8 cellular contexts compared by ENCODE assay signal in genomic region chrX:18674788-18675735, GRCh38. TPM values are rescaled to one million over a fixed set of nuclear protein-coding genes. Genes with fewer than 3 reads are reported as not detected.
A peak's percentile ranks its signal among the peaks of the same experiment; 100 is the strongest.
DNase-seq lines count a peak whose midpoint lies in the region; ATAC-seq lines count a peak whose summit lies in the region.

No MANE protein-coding gene starts in this region.

- peaks cover 0 to 11% (median 2%) of the 10 kb centered on the region in 4 donors for H3K4me1 Mint-ChIP-seq in CD4-positive, CD25-positive, alpha-beta regulatory T cell

- no peaks in the 10 kb centered on the region for H3K4me1 ChIP-seq in CD4-positive, CD25-positive, alpha-beta regulatory T cell (ENCODE audit: control insufficient read depth, insufficient read depth, low read length, poor library complexity, severe bottlenecking)
- no peaks in the 10 kb centered on the region for H3K4me1 ChIP-seq in endocrine pancreas (ENCODE audit: control insufficient read depth, insufficient read depth, low read length)

- peaks cover 0 to 4% (median 0%) of the 10 kb centered on the region in 7 donors for H3K9me3 Mint-ChIP-seq in CD4-positive, CD25-positive, alpha-beta regulatory T cell

- ATAC-seq in CD4-positive, CD25-positive, alpha-beta regulatory T cell (ENCODE audit: low read depth in 2 of 2): peak; percentile 81 to 88
- ATAC-seq in GM19324 (IDR thresholded peaks at IDR 0.05; ENCODE audit: low FRiP score, unreplicated experiment) (peak; percentile 90), HG03457 (IDR thresholded peaks at IDR 0.05; ENCODE audit: unreplicated experiment) (peak; percentile 85)

- H3K27me3 ChIP-seq in CD4-positive, CD25-positive, alpha-beta regulatory T cell (ENCODE audit: control insufficient read depth, insufficient read depth, low read length): no peaks in the 10 kb centered on the region
- H3K27me3 ChIP-seq in endocrine pancreas (ENCODE audit: control insufficient read depth, insufficient read depth, low read length): no peaks in the 10 kb centered on the region

- H3K27ac Mint-ChIP-seq in CD4-positive, CD25-positive, alpha-beta regulatory T cell: peak overlapping the region; percentile 83 to 92 (median 88)

- H3K9ac ChIP-seq in endocrine pancreas (ENCODE audit: control insufficient read depth, insufficient read depth, low read length): peak overlapping the region; percentile 60

- H3K36me3 ChIP-seq in CD4-positive, CD25-positive, alpha-beta regulatory T cell (ENCODE audit: control insufficient read depth, insufficient read depth, low read length): no peaks in the 10 kb centered on the region
- H3K36me3 ChIP-seq in endocrine pancreas (ENCODE audit: control insufficient read depth, insufficient read depth, low read length): no peaks in the 10 kb centered on the region

- no peaks in the 10 kb centered on the region for H3K27me3 Mint-ChIP-seq in CD4-positive, CD25-positive, alpha-beta regulatory T cell

- no peaks in the 10 kb centered on the region for H3K9me3 ChIP-seq in CD4-positive, CD25-positive, alpha-beta regulatory T cell (ENCODE audit: control insufficient read depth in 2 of 2, low read length in 2 of 2)
- no peaks in the 10 kb centered on the region for H3K9me3 ChIP-seq in endocrine pancreas (ENCODE audit: control insufficient read depth, low read length)

- peak overlapping the region; percentile 76 for H3K4me3 ChIP-seq in CD4-positive, CD25-positive, alpha-beta regulatory T cell (ENCODE audit: low read depth, low read length)
- no peak overlapping the region for H3K4me3 ChIP-seq in endocrine pancreas (ENCODE audit: control insufficient read depth, insufficient read depth, low read length)

- DNase-seq in CD4-positive, CD25-positive, alpha-beta regulatory T cell: peak; percentile 71 to 86 (median 79)
- peak; percentile 75 for DNase-seq in NCI-H748 (lab: John Stamatoyannopoulos, UW; ENCODE audit: unreplicated experiment)
- DNase-seq in activated CD8-positive, alpha-beta memory T cell treated with anti-CD3 and anti-CD28 coated beads for 48 hours (ENCODE audit: low read depth in 2 of 3, low spot score in 2 of 3): peak; percentile 43 to 70 (median 47)
- peak; percentile 92 for DNase-seq in mesenteric fat pad (ENCODE audit: low spot score)
- peak; percentile 49 for DNase-seq in stimulated activated CD8-positive, alpha-beta memory T cell treated with anti-CD3 and anti-CD28 coated beads, Interleukin-15, amount 100 ng/mL, for 1 hour (ENCODE audit: low read depth)

- peak overlapping the region; percentile 85 to 94 (median 88) for H3K4me3 Mint-ChIP-seq in CD4-positive, CD25-positive, alpha-beta regulatory T cell

- H3K36me3 Mint-ChIP-seq in CD4-positive, CD25-positive, alpha-beta regulatory T cell: no peaks in the 10 kb centered on the region

- peak overlapping the region; percentile 74 for H3K27ac ChIP-seq in CD4-positive, CD25-positive, alpha-beta regulatory T cell (ENCODE audit: insufficient read depth, low read length, poor library complexity, severe bottlenecking)

RNA-seq across cellular contexts. Expression of gene RS1, which starts 3.2 kb away (rescaled TPM):
- not detected for total RNA-seq in CD4-positive, CD25-positive, alpha-beta regulatory T cell
- not detected for polyA plus RNA-seq in CD4-positive, CD25-positive, alpha-beta regulatory T cell
- not detected for total RNA-seq in mesenteric fat pad

RNA-seq across cellular contexts. Expression of gene PPEF1, which starts 32.4 kb away (rescaled TPM):
- 0.59 TPM for total RNA-seq in CD4-positive, CD25-positive, alpha-beta regulatory T cell
- not detected for polyA plus RNA-seq in CD4-positive, CD25-positive, alpha-beta regulatory T cell
- total RNA-seq in mesenteric fat pad: not detected
